ENCODE assay signal across 7 cellular contexts in the genomic region with DNA sequence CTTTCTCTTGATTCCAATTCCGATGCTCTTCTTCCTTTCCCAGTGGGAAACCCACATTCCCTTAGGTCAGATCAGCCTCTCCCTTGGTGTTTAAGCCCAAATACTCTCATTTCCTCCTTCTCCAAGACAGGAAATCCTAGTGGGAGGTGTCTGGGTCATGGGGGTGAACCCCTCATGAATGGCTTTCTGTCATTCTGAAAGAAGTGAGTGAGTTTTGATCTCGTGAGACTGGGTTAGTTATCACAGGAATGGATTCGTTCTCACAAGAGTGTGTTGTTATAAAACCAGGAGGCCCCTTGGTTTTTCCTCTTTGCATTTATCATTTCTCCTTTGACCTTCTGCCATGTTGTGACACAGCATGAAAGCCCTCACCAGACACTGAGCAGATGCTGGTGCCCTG.
"Had no signal": no experiment of that assay in that cellular context is flagged by ENCODE, and none has a peak within 500 bp of the region (broad histone marks: within the 10 kb centered on the region; RNA-seq: fewer than 3 reads in every experiment).

No MANE protein-coding gene starts in this region.

- H3K36me3 Mint-ChIP-seq: IgD-negative memory B cell had no signal

- ATAC-seq: GM23338, HepG2 had no signal

- DNase-seq: H9, HCEC 1CT, KBM-7 had no signal

- H3K27ac Mint-ChIP-seq: GM23338, H9 had no signal

- H3K4me3 Mint-ChIP-seq: GM23338, H9, IgD-negative memory B cell had no signal

- H3K4me3 ChIP-seq: GM23338 had no signal

- H3K9me3 Mint-ChIP-seq: IgD-negative memory B cell had no signal

- H3K27ac ChIP-seq: HL-60 had no signal
